In the genomic region with DNA sequence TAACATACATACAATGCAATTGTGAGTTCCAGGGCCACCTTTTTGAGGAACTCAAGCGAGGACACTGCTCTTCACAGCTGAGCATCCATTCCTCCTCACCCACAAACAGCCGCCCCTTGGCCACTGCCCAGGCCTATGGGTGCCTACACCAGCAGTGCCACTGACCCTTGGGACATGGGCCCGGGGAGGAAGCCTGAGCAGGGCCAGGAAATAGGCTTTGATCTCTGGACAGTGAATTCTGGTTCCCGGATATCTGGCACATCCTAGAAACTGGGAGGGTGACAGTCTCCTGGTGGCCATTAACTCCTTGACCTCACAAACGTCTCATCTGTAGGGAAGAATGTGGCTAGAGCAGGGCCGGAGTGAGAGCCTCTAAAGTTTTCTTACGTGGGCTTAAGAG, we compare ENCODE assay signal across 23 cellular contexts. TPM values are rescaled to one million over a fixed set of nuclear protein-coding genes. Genes with fewer than 3 reads are reported as not detected.
DNase-seq lines count a peak whose midpoint lies in the region; ATAC-seq, FAIRE-seq and TF ChIP-seq lines count a peak whose summit lies in the region.
"Had no signal": no experiment of that assay in that cellular context is flagged by ENCODE, and none has a peak within 500 bp of the region (broad histone marks: within the 10 kb centered on the region; RNA-seq: fewer than 3 reads in every experiment).

No MANE protein-coding gene starts in this region.

- H3K9me1 ChIP-seq in K562 (ENCODE audit: control insufficient read depth, insufficient read depth, low read length) = no peaks in the 10 kb centered on the region

- no peaks in the 10 kb centered on the region for H3K36me3 Mint-ChIP-seq in activated CD8-positive, alpha-beta memory T cell treated with anti-CD3 and anti-CD28 coated beads, Interleukin-2, amount 10 ng/mL, durations not matched to agents 7 days and 5 days

- TF ChIP-seq RAD21 in K562 (CRISPR knock-in tag; conservative IDR thresholded peaks at IDR 0.05 in 1 of 2, IDR thresholded peaks at IDR 0.05 in 1 of 2) = no peak

- no peaks in the 10 kb centered on the region for H3K79me1 ChIP-seq in mesenchymal stem cell (replicated peaks; ENCODE audit: low read length, poor library complexity, severe bottlenecking)

- no peaks in the 10 kb centered on the region for H4K20me1 ChIP-seq in K562 (replicated peaks; ENCODE audit: control insufficient read depth, insufficient read depth, low read length)
- H4K20me1 ChIP-seq in osteoblast (ENCODE audit: insufficient read depth, low read length) = no peaks in the 10 kb centered on the region
- H4K20me1 ChIP-seq: BLaER1 treated with 17β-estradiol and CSF1 and Interleukin-3, amounts not matched to agents 10 nM and 100 nM had no signal

- ATAC-seq in activated CD8-positive, alpha-beta memory T cell treated with anti-CD3 and anti-CD28 coated beads, Interleukin-2, amount 10 ng/mL, durations not matched to agents 7 days and 5 days = no peak
- ATAC-seq in K562 = no peak
- ATAC-seq: A549; CD8-positive, alpha-beta T cell had no signal

- H3K4me2 ChIP-seq in K562 (ENCODE audit: insufficient read depth, low read length) (no peak overlapping the region), mesenchymal stem cell (ENCODE audit: low read length, poor library complexity, severe bottlenecking) (no peak overlapping the region), osteoblast (ENCODE audit: insufficient read depth, low read length) (no peak overlapping the region)
- H3K4me2 ChIP-seq: A549 had no signal

- no peak for TF ChIP-seq POLR2A in K562 (conservative IDR thresholded peaks at IDR 0.05)

- H3K4me3 Mint-ChIP-seq in activated CD8-positive, alpha-beta memory T cell treated with anti-CD3 and anti-CD28 coated beads, Interleukin-2, amount 10 ng/mL, durations not matched to agents 7 days and 5 days = no peak overlapping the region
- H3K4me3 Mint-ChIP-seq: B cell; CD4-positive, alpha-beta T cell; CD8-positive, alpha-beta T cell had no signal

- no TSS peak for BruUV-seq in K562 (replicated peaks; lab: Mats Ljungman, UMichigan)

- no peak overlapping the region for H2AK5ac ChIP-seq in mesenchymal stem cell (ENCODE audit: low read length, severe bottlenecking)

- H3K9ac ChIP-seq in K562 (ENCODE audit: insufficient read depth in 1 of 2, low read depth in 2 of 2, low read length in 2 of 2) (peak overlapping the region in 1 of 2 experiments; percentile 53; a peak in 1 of 4 replicates), mesenchymal stem cell (ENCODE audit: low read length) (no peak overlapping the region)
- H3K9ac ChIP-seq: BLaER1 treated with 17β-estradiol and CSF1 and Interleukin-3, amounts not matched to agents 10 nM and 100 nM had no signal

- TF ChIP-seq EP300 in K562 (IDR thresholded peaks at IDR 0.05; ENCODE audit: low read length) = no peak

- H3K18ac ChIP-seq in mesenchymal stem cell (ENCODE audit: low read depth in 1 of 2, low read length in 2 of 2) = peak overlapping the region in 1 of 2 experiments; percentile 50

- DNase-seq in activated CD8-positive, alpha-beta memory T cell treated with anti-CD3 and anti-CD28 coated beads, Interleukin-2, amount 10 ng/mL, durations not matched to agents 7 days and 5 days = peak; percentile 25
- no peak for DNase-seq in activated CD8-positive, alpha-beta memory T cell treated with anti-CD3 and anti-CD28 coated beads, Interleukin-2, amount 50 U/mL, for 4 hours
- DNase-seq in K562 (ENCODE audit: extremely low read depth in 1 of 4, low spot score in 3 of 4) (no peak), mesenchymal stem cell (no peak), osteoblast (ENCODE audit: insufficient read length, low spot score, missing footprints) (peak; percentile 54), urothelium cell line (ENCODE audit: low spot score) (no peak), NCI-H2029 (lab: John Stamatoyannopoulos, UW) (no peak)
- DNase-seq: AML-193; Caco-2; Calu3; CD4-positive, alpha-beta T cell; CD8-positive, alpha-beta T cell; DMS79 treated with DMSO at 0.1 percent for 48 hours; GF-D8 had no signal

- peak overlapping the region; percentile 44 for H2AFZ ChIP-seq in K562 (ENCODE audit: low read depth, low read length)
- H2AFZ ChIP-seq in mesenchymal stem cell (ENCODE audit: low read depth, low read length) = peak overlapping the region; percentile 64
- H2AFZ ChIP-seq in osteoblast (ENCODE audit: low read length) = no peak overlapping the region

- POLR2A ChIA-PET in K562 (lab: Yijun Ruan, JAX) = no interaction called here

- TF ChIP-seq CTCF in K562 (IDR thresholded peaks at IDR 0.05 in 2 of 3, conservative IDR thresholded peaks at IDR 0.05 in 1 of 3; ENCODE audit: insufficient read depth in 2 of 3, low read depth in 1 of 3, low read length in 3 of 3) (no peak), osteoblast (IDR thresholded peaks at IDR 0.05; ENCODE audit: extremely low read depth, low read depth, low read length) (no peak)

- H2BK15ac ChIP-seq in mesenchymal stem cell (ENCODE audit: low read depth, poor library complexity, severe bottlenecking) = no peak overlapping the region

- peaks cover 5% of the 10 kb centered on the region for H3K4me1 Mint-ChIP-seq in activated CD8-positive, alpha-beta memory T cell treated with anti-CD3 and anti-CD28 coated beads, Interleukin-2, amount 10 ng/mL, durations not matched to agents 7 days and 5 days

- no peak overlapping the region for H4K91ac ChIP-seq in mesenchymal stem cell (ENCODE audit: low read length)

- H3K79me2 ChIP-seq in K562 (ENCODE audit: control insufficient read depth, insufficient read depth, low read length) = 0 out of 3 replicates have a peak, but pooled peaks cover under 1% of the 10 kb centered on the region
- H3K79me2 ChIP-seq in osteoblast (ENCODE audit: insufficient read depth, low read length) = no peaks in the 10 kb centered on the region

- H3K4me1 ChIP-seq in K562 (replicated peaks in 1 of 2; ENCODE audit: control insufficient read depth in 2 of 2, insufficient read depth in 2 of 2, low read length in 2 of 2) = peaks cover 4 to 12% of the 10 kb centered on the region in 2 experiments; a peak in 4 of 5 replicates
- H3K4me1 ChIP-seq in mesenchymal stem cell (ENCODE audit: control insufficient read depth, insufficient read depth, low read depth, low read length) = peaks cover 4% of the 10 kb centered on the region
- peaks cover 8% of the 10 kb centered on the region for H3K4me1 ChIP-seq in osteoblast (ENCODE audit: insufficient read depth, low read length)
- H3K4me1 ChIP-seq: A549, Caco-2 had no signal

- H3K36me3 ChIP-seq in K562 (ENCODE audit: control insufficient read depth, insufficient read depth, low read length) = no peaks in the 10 kb centered on the region
- no peaks in the 10 kb centered on the region for H3K36me3 ChIP-seq in mesenchymal stem cell (ENCODE audit: control insufficient read depth in 1 of 2, insufficient read depth in 2 of 2, low read depth in 1 of 2, low read length in 2 of 2)
- no peaks in the 10 kb centered on the region for H3K36me3 ChIP-seq in osteoblast (ENCODE audit: insufficient read depth, low read length)
- H3K36me3 ChIP-seq: BLaER1 treated with 17β-estradiol and CSF1 and Interleukin-3, amounts not matched to agents 10 nM and 100 nM had no signal

- in situ Hi-C loops in K562 (cut with MboI) = loop anchor here (25.0 kb wide), 1 partner anchor 214 kb away; the partner anchor contains the start of gene ZC3H8

- no peak overlapping the region for H3K27ac Mint-ChIP-seq in activated CD8-positive, alpha-beta memory T cell treated with anti-CD3 and anti-CD28 coated beads, Interleukin-2, amount 10 ng/mL, durations not matched to agents 7 days and 5 days
- H3K27ac Mint-ChIP-seq: B cell; CD4-positive, alpha-beta T cell; CD8-positive, alpha-beta T cell had no signal

- no peak for FAIRE-seq in K562 (lab: Jason Lieb, UNC)
- no peak for FAIRE-seq in urothelium cell line (lab: Jason Lieb, UNC)
- FAIRE-seq: A549, D721Med, G401.6, GM12891, GM19239 had no signal

- H2BK5ac ChIP-seq in mesenchymal stem cell (ENCODE audit: low read depth, low read length, poor library complexity, severe bottlenecking) = no peak overlapping the region

- WGBS in K562 (ENCODE audit: insufficient coverage, low coverage, missing lambda C conversion rate) = 48% methylated on average over 7 of the region's 7 CpGs
- WGBS in mesenchymal stem cell = 81% methylated on average over 7 of the region's 7 CpGs

- H3K9me3 Mint-ChIP-seq in activated CD8-positive, alpha-beta memory T cell treated with anti-CD3 and anti-CD28 coated beads, Interleukin-2, amount 10 ng/mL, durations not matched to agents 7 days and 5 days (ENCODE audit: low read depth) = no peaks in the 10 kb centered on the region
- H3K9me3 Mint-ChIP-seq: CD4-positive, alpha-beta T cell; CD8-positive, alpha-beta T cell had no signal

- H2BK120ac ChIP-seq in mesenchymal stem cell (ENCODE audit: low read depth, low read length) = no peak overlapping the region

- CTCF ChIA-PET in activated CD8-positive, alpha-beta memory T cell treated with anti-CD3 and anti-CD28 coated beads, Interleukin-2, amount 10 ng/mL, durations not matched to agents 7 days and 5 days (lab: Charles Lee) = no interaction called here
- CTCF ChIA-PET in K562 (lab: Yijun Ruan, JAX; ENCODE audit: low intra/inter-chr PET ratio) = no interaction called here

- H3K9me3 ChIP-seq in K562 (replicated peaks; ENCODE audit: control insufficient read depth, insufficient read depth, low read depth, low read length) = no peaks in the 10 kb centered on the region
- no peaks in the 10 kb centered on the region for H3K9me3 ChIP-seq in mesenchymal stem cell (ENCODE audit: control insufficient read depth, low read length)
- no peaks in the 10 kb centered on the region for H3K9me3 ChIP-seq in osteoblast (ENCODE audit: low read depth, low read length)
- H3K9me3 ChIP-seq: A549; BLaER1 treated with 17β-estradiol and CSF1 and Interleukin-3, amounts not matched to agents 10 nM and 100 nM; Caco-2 had no signal

- H3K4me3 ChIP-seq in K562 = no peak overlapping the region
- no peak overlapping the region for H3K4me3 ChIP-seq in mesenchymal stem cell (ENCODE audit: insufficient read depth in 1 of 2, low read depth in 1 of 2, low read length in 2 of 2)
- no peak overlapping the region for H3K4me3 ChIP-seq in osteoblast (ENCODE audit: insufficient read depth, low read length)
- H3K4me3 ChIP-seq: A549; BLaER1 treated with 17β-estradiol and CSF1 and Interleukin-3, amounts not matched to agents 10 nM and 100 nM had no signal

- no peak overlapping the region for H3K23ac ChIP-seq in mesenchymal stem cell (ENCODE audit: low read length in 2 of 2)

- intact Hi-C loops in K562 (cut with micrococcal nuclease) = no loop called here

- no peak overlapping the region for H3K14ac ChIP-seq in mesenchymal stem cell (ENCODE audit: low read length in 2 of 2)

- no peak overlapping the region for H4K8ac ChIP-seq in mesenchymal stem cell (ENCODE audit: low read length)

- peaks cover 6% of the 10 kb centered on the region for H3K27me3 Mint-ChIP-seq in activated CD8-positive, alpha-beta memory T cell treated with anti-CD3 and anti-CD28 coated beads, Interleukin-2, amount 10 ng/mL, durations not matched to agents 7 days and 5 days
- H3K27me3 Mint-ChIP-seq: B cell; CD4-positive, alpha-beta T cell had no signal

- no peaks in the 10 kb centered on the region for H3K27me3 ChIP-seq in K562 (ENCODE audit: control insufficient read depth in 2 of 2, insufficient read depth in 2 of 2, low read length in 2 of 2)
- no peaks in the 10 kb centered on the region for H3K27me3 ChIP-seq in mesenchymal stem cell (ENCODE audit: control insufficient read depth in 1 of 2, insufficient read depth in 1 of 2, low read length in 2 of 2)
- no peaks in the 10 kb centered on the region for H3K27me3 ChIP-seq in osteoblast (ENCODE audit: insufficient read depth, low read length)
- H3K27me3 ChIP-seq: BLaER1 treated with 17β-estradiol and CSF1 and Interleukin-3, amounts not matched to agents 10 nM and 100 nM had no signal

- no peak overlapping the region for H2BK12ac ChIP-seq in mesenchymal stem cell (ENCODE audit: low read length in 2 of 2)

- H3K4ac ChIP-seq in mesenchymal stem cell (ENCODE audit: low read depth in 1 of 2, low read length in 2 of 2) = no peak overlapping the region

- no peak overlapping the region for H3K27ac ChIP-seq in K562 (ENCODE audit: extremely low read depth, low read depth, low read length)
- no peak overlapping the region for H3K27ac ChIP-seq in mesenchymal stem cell (ENCODE audit: low read length, poor library complexity, severe bottlenecking)
- no peak overlapping the region for H3K27ac ChIP-seq in osteoblast (ENCODE audit: low read depth, low read length)
- H3K27ac ChIP-seq: 22Rv1; A549; BLaER1 treated with 17β-estradiol and CSF1 and Interleukin-3, amounts not matched to agents 10 nM and 100 nM; C4-2B had no signal

RNA-seq across cellular contexts. Expression of gene TTL, which starts 5.5 kb away (rescaled TPM):
- total RNA-seq in activated CD8-positive, alpha-beta memory T cell treated with anti-CD3 and anti-CD28 coated beads, Interleukin-2, amount 10 ng/mL, durations not matched to agents 7 days and 5 days = 10 to 100 TPM; 33.0 to 41.2 TPM
- total RNA-seq in K562 (2011; cell fraction: chromatin; rRNA removed; ENCODE audit: low replicate concordance) = 55.7 and 73.0 TPM in 2 replicates
- total RNA-seq in K562 (2011; cell fraction: nucleolus; rRNA removed) = 25.7 and 30.9 TPM in 2 replicates
- 54.3 and 81.5 TPM in 2 replicates for total RNA-seq in K562 (2011; cell fraction: nucleoplasm; rRNA removed)
- total RNA-seq in K562 (2014; rRNA removed) (20.7 and 26.4 TPM in 2 replicates), K562 (2014; rRNA removed; fragmentation: Illumina TruSeq; extraction: Trizol) (54.4 and 57.4 TPM in 2 replicates), K562 (2015; rRNA removed; fragmentation: Illumina TruSeq; extraction: Trizol) (38.8 and 41.6 TPM in 2 replicates), K562 (2021) (51.4 and 53.5 TPM in 2 replicates), osteoblast (59.0 and 65.7 TPM in 2 replicates)
- polyA plus RNA-seq in K562 (2011; rRNA removed) (26.5 and 34.9 TPM in 2 replicates), K562 (2014; fragmentation: Illumina TruSeq; extraction: Trizol) (37.9 and 41.8 TPM in 2 replicates), K562 (2014; fragmentation: Nextera tagmentation; extraction: Ambion mirVana) (10 to 100 TPM in 1 of 2 experiments, 1 to 10 TPM in 1; 9.4 to 11.2 TPM), K562 (2014; rRNA removed) (23.3 and 28.6 TPM in 2 replicates)
- 12.3 and 17.3 TPM in 2 replicates for polyA plus RNA-seq in K562 (2011; cell fraction: cytosol; rRNA removed)
- 25.6 and 32.6 TPM in 2 replicates for polyA plus RNA-seq in K562 (2011; cell fraction: nucleus; rRNA removed)
- polyA plus RNA-seq in K562 (2012) = 22.4 and 28.5 TPM in 2 replicates
- 43.4 and 50.3 TPM in 2 replicates for polyA minus RNA-seq in K562 (2011; rRNA and poly(A)+ RNA removed)
- polyA minus RNA-seq in K562 (2011; cell fraction: cytosol; rRNA and poly(A)+ RNA removed) = 22.6 and 32.4 TPM in 2 replicates
- 15.6 and 16.8 TPM in 2 replicates for polyA minus RNA-seq in K562 (2011; cell fraction: nucleus; rRNA and poly(A)+ RNA removed)
- polyA plus RNA-seq in mesenchymal stem cell (2013, experiment 1 of 2) = 28.0 TPM
- polyA plus RNA-seq in mesenchymal stem cell (2013, experiment 2 of 2) = 27.8 TPM

RNA-seq across cellular contexts. Expression of gene RGPD8, which starts 43.0 kb away (rescaled TPM):
- total RNA-seq in activated CD8-positive, alpha-beta memory T cell treated with anti-CD3 and anti-CD28 coated beads, Interleukin-2, amount 10 ng/mL, durations not matched to agents 7 days and 5 days = 10 to 100 TPM in 1 of 2 experiments, 1 to 10 TPM in 1; 8.4 to 13.1 TPM
- 3.3 TPM in 1 of 2 replicates, not detected in the other for total RNA-seq in K562 (2011; cell fraction: chromatin; rRNA removed; ENCODE audit: low replicate concordance)
- total RNA-seq in K562 (2011; cell fraction: nucleolus; rRNA removed) = 0.13 and 0.33 TPM in 2 replicates
- 0.88 and 1.5 TPM in 2 replicates for total RNA-seq in K562 (2011; cell fraction: nucleoplasm; rRNA removed)
- total RNA-seq in K562 (2014; rRNA removed) = 0.14 TPM in 1 of 2 replicates, not detected in the other
- total RNA-seq in K562 (2014; rRNA removed; fragmentation: Illumina TruSeq; extraction: Trizol) = 0.15 and 0.26 TPM in 2 replicates
- 0.11 and 0.38 TPM in 2 replicates for total RNA-seq in K562 (2015; rRNA removed; fragmentation: Illumina TruSeq; extraction: Trizol)
- 0.45 and 0.47 TPM in 2 replicates for total RNA-seq in K562 (2021)
- 0.11 and 0.17 TPM in 2 replicates for polyA plus RNA-seq in K562 (2011; rRNA removed)
- 0.01 TPM in 1 of 2 replicates, not detected in the other for polyA plus RNA-seq in K562 (2011; cell fraction: cytosol; rRNA removed)
- polyA plus RNA-seq in K562 (2011; cell fraction: nucleus; rRNA removed) = 0.08 and 0.10 TPM in 2 replicates
- 0.10 and 0.12 TPM in 2 replicates for polyA plus RNA-seq in K562 (2012)
- polyA plus RNA-seq in K562 (2014; fragmentation: Illumina TruSeq; extraction: Trizol) = 0.04 and 0.07 TPM in 2 replicates
- polyA plus RNA-seq in K562 (2014; fragmentation: Nextera tagmentation; extraction: Ambion mirVana) = under 1 TPM in 1 of 2 experiments, not detected in 1; 0.03 TPM
- 0.07 and 0.08 TPM in 2 replicates for polyA plus RNA-seq in K562 (2014; rRNA removed)
- polyA minus RNA-seq in K562 (2011; rRNA and poly(A)+ RNA removed) = 0.21 and 0.48 TPM in 2 replicates
- not detected in 2 replicates for polyA minus RNA-seq in K562 (2011; cell fraction: cytosol; rRNA and poly(A)+ RNA removed)
- polyA minus RNA-seq in K562 (2011; cell fraction: nucleus; rRNA and poly(A)+ RNA removed) = 0.22 and 0.40 TPM in 2 replicates
- polyA plus RNA-seq in mesenchymal stem cell (2013, experiment 1 of 2) = 2.5 TPM
- 1.9 TPM for polyA plus RNA-seq in mesenchymal stem cell (2013, experiment 2 of 2)
- 21.5 and 25.0 TPM in 2 replicates for total RNA-seq in osteoblast

Comparison
In these comparisons a context has a peak if more than half of its experiments do, and no peak if none do; other contexts are left out.
1. DNase-seq: peak in activated CD8-positive, alpha-beta memory T cell treated with anti-CD3 and anti-CD28 coated beads, Interleukin-2, amount 10 ng/mL, durations not matched to agents 7 days and 5 days (single experiment) and osteoblast (single experiment); none in activated CD8-positive, alpha-beta memory T cell treated with anti-CD3 and anti-CD28 coated beads, Interleukin-2, amount 50 U/mL, for 4 hours (single experiment), K562 (0 of 4), mesenchymal stem cell (single experiment), urothelium cell line (single experiment) and NCI-H2029 (single experiment).